1 cellular context compared by ENCODE assay signal in the genomic region with DNA sequence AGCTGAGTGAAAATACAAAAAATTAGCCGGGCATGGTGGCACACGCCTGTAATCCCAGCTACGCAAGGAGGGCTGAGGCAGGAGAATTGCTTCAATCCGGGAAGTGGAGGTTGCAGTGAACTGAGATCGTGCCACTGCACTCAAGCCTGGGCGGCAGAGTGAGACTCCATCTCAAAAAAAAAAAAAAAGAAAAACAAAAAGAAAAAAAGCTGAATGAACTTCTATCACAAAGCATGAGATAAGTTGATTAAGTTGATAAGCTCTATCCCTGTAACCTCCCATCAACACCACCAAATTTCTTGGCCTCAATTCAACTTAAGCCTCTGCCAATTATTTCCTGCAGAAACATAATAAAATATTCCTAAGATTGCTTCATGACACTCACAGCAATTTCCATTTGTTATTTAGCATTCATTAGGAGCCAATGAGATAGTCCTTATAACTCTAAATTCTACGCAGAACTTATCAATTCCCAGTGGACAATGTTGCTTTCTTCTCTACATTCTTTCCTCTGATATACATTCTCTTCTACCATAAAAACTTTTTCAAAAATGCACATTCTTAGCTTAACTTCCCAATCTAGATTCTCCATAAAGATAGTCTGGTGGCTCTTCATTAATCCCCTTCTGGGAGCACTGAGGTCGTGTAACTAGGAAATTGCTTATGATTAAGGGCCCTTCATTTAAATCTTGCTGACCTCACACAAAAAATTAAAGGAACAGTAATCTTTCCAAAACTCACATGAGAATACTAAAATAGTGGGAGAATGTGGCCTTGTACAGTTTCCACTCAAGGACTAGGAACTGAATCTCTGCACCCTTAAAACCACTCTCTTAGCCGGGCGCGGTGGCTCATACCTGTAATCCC.
TF ChIP-seq lines count a peak whose summit lies in the region.

No MANE protein-coding gene starts in this region.

TF ChIP-seq in endothelial cell of umbilical vein, 7 proteins besides CTCF, POLR2A, EP300 and RAD21:
- TF ChIP-seq GATA2 (IDR thresholded peaks at IDR 0.05; ENCODE audit: insufficient read depth, insufficient read length, low read depth, low read length) (no peak), FOS (IDR thresholded peaks at IDR 0.05; ENCODE audit: borderline replicate concordance, insufficient read depth, low read length) (no peak), MYC (IDR thresholded peaks at IDR 0.05; ENCODE audit: low read depth, low read length) (no peak), MAX (IDR thresholded peaks at IDR 0.05; ENCODE audit: insufficient read depth, insufficient read length) (no peak), POLR2AphosphoS5 (IDR thresholded peaks at IDR 0.05; ENCODE audit: insufficient read depth, low read depth, low read length) (no peak), JUN (IDR thresholded peaks at IDR 0.05; ENCODE audit: borderline replicate concordance, insufficient read depth, insufficient read length, low read depth) (no peak), EZH2 (IDR thresholded peaks at IDR 0.05; ENCODE audit: borderline replicate concordance, low read depth, low read length, severe bottlenecking) (no peak)
TF ChIP-seq in endothelial cell of umbilical vein: peak in this region for 0.
